ENCODE assay signal across 12 cellular contexts in genomic region chr3:50603261-50604109, GRCh38. TPM values are rescaled to one million over a fixed set of nuclear protein-coding genes. Genes with fewer than 3 reads are reported as not detected.
DNase-seq lines count a peak whose midpoint lies in the region; ATAC-seq, FAIRE-seq and TF ChIP-seq lines count a peak whose summit lies in the region.
"Had no signal": no experiment of that assay in that cellular context is flagged by ENCODE, and none has a peak within 500 bp of the region (broad histone marks: within the 10 kb centered on the region; RNA-seq: fewer than 3 reads in every experiment).

No MANE protein-coding gene starts in this region.

- H3K27ac ChIP-seq in 22Rv1, result peak overlapping the region; percentile 99
- peak overlapping the region; percentile 98 for H3K27ac ChIP-seq in KOPT-K1 (ENCODE audit: low read depth, low read length, poor library complexity, severe bottlenecking)
- H3K27ac ChIP-seq in coronary artery, result peak overlapping the region; percentile 93 to 96
- peak overlapping the region; percentile 97 to 99 (median 98) for H3K27ac ChIP-seq in pancreas

- peaks cover 73 to 91% (median 79%) of the 10 kb centered on the region in 3 donors for H3K4me1 ChIP-seq in pancreas

- H3K36me3 ChIP-seq in KOPT-K1 (ENCODE audit: insufficient read depth, low read length) (peaks cover 57% of the 10 kb centered on the region), pancreas (peaks cover 0 to 20% (median 12%) of the 10 kb centered on the region in 3 donors)

- 63 to 70% methylated on average over 4 of the region's 4 CpGs for WGBS in pancreas, 2 donors

- H3K9me3 ChIP-seq in KOPT-K1 (ENCODE audit: insufficient read depth, low read length, poor library complexity, severe bottlenecking), result no peaks in the 10 kb centered on the region
- no peaks in the 10 kb centered on the region for H3K9me3 ChIP-seq in pancreas

- no peak for ATAC-seq in pancreas

- FAIRE-seq in pancreas (lab: Jason Lieb, UNC), result no peak
- FAIRE-seq: endothelial cell of umbilical vein had no signal

- no peak for TF ChIP-seq CTCF in 22Rv1 (IDR thresholded peaks at IDR 0.05)
- no peak for TF ChIP-seq CTCF in coronary artery (IDR thresholded peaks at IDR 0.05)
- no peak for TF ChIP-seq CTCF in pancreas (IDR thresholded peaks at IDR 0.05)

- DNase-seq in coronary artery (ENCODE audit: low spot score) (no peak), pancreas (peak in 1 of 6 donors; percentile 25), NCI-H524 treated with DMSO at 0.1 percent for 48 hours (lab: John Stamatoyannopoulos, UW) (no peak), NCI-H2029 (lab: John Stamatoyannopoulos, UW) (no peak), SIG-M5 (lab: John Stamatoyannopoulos, UW) (no peak), epidermal melanocyte (ENCODE audit: insufficient read length, low spot score) (no peak)
- DNase-seq: GOT3, NCI-H187 treated with DMSO at 0.1 percent for 48 hours, SHP77 treated with DMSO at 0.1 percent for 48 hours had no signal

- H3K4me3 ChIP-seq in coronary artery, result no peak overlapping the region
- no peak overlapping the region for H3K4me3 ChIP-seq in pancreas

- intact Hi-C loops in pancreas (cut with DNase I), result no loop called here

- H3K27me3 ChIP-seq in pancreas, result no peaks in the 10 kb centered on the region

RNA-seq across cellular contexts. Expression of gene CISH, which starts 8.1 kb away (rescaled TPM):
- 10 to 100 TPM in 3 of 6 donors, 1 to 10 TPM in 3; 6.2 to 21.0 (median 9.5) TPM for total RNA-seq in pancreas
- 10 to 100 TPM; 11.3 to 21.5 TPM for polyA plus RNA-seq in pancreas

RNA-seq across cellular contexts. Expression of gene MAPKAPK3, which starts 13.5 kb away (rescaled TPM):
- 10 to 100 TPM; 21.9 to 30.6 (median 24.6) TPM for total RNA-seq in pancreas
- 10 to 100 TPM; 15.8 to 17.0 TPM for polyA plus RNA-seq in pancreas

RNA-seq across cellular contexts. Expression of gene HEMK1, which starts 34.2 kb away (rescaled TPM):
- 10 to 100 TPM in 5 of 6 donors, 1 to 10 TPM in 1; 9.6 to 20.2 (median 11.8) TPM for total RNA-seq in pancreas
- 10 to 100 TPM; 20.4 to 21.8 TPM for polyA plus RNA-seq in pancreas

RNA-seq across cellular contexts. Expression of gene C3orf18, which starts 35.9 kb away (rescaled TPM):
- 1 to 10 TPM; 3.2 to 5.6 (median 4.5) TPM for total RNA-seq in pancreas
- polyA plus RNA-seq in pancreas, result 1 to 10 TPM; 5.3 to 8.9 TPM
